In genomic region chr10:29630205-29631048, GRCh38 we compare ENCODE assay signal across 12 cellular contexts. TPM values are rescaled to one million over a fixed set of nuclear protein-coding genes. Genes with fewer than 3 reads are reported as not detected.
DNase-seq lines count a peak whose midpoint lies in the region; ATAC-seq, FAIRE-seq and TF ChIP-seq lines count a peak whose summit lies in the region.
"Had no signal": no experiment of that assay in that cellular context is flagged by ENCODE, and none has a peak within 500 bp of the region (broad histone marks: within the 10 kb centered on the region; RNA-seq: fewer than 3 reads in every experiment).

No MANE protein-coding gene starts in this region.

- dilution Hi-C loops in mammary epithelial cell (cut with HindIII; ENCODE audit: low sequenced_read_pairs) = no loop called here

- TF ChIP-seq EP300 in upper lobe of left lung (IDR thresholded peaks at IDR 0.05) = peak in 3 of 4 donors; percentile 15 to 86 (median 69)

- H3K36me3 ChIP-seq in cardiac muscle cell (peaks cover 10% of the 10 kb centered on the region), mammary epithelial cell (ENCODE audit: insufficient read depth, low read length) (peaks cover 2% of the 10 kb centered on the region), mucosa of descending colon (ENCODE audit: low read depth) (no peaks in the 10 kb centered on the region), upper lobe of left lung (no peaks in the 10 kb centered on the region), Karpas-422 (ENCODE audit: insufficient read depth, low read length) (no peaks in the 10 kb centered on the region)

- DNase-seq in cardiac muscle cell (ENCODE audit: low read depth in 1 of 2, low spot score in 1 of 2) = no peak
- no peak for DNase-seq in Right ventricle myocardium inferior (ENCODE audit: missing footprints)
- peak; percentile 93 for DNase-seq in mammary epithelial cell
- peak in 1 of 3 donors; percentile 45 for DNase-seq in mucosa of descending colon
- DNase-seq in upper lobe of left lung = peak in 1 of 2 donors; percentile 54
- no peak for DNase-seq in GM12892 (ENCODE audit: insufficient read length)
- DNase-seq in Karpas-422 = no peak
- DNase-seq: activated naive CD4-positive, alpha-beta T cell; head of caudate nucleus; mesenchymal stem cell; NCI-H510A treated with DMSO at 0.1 percent for 48 hours had no signal

- intact Hi-C loops in Right ventricle myocardium inferior (cut with DNase I) = loop anchor here (5.0 kb wide), 4 partner anchors 33 to 212 kb away; no protein-coding TSS in a partner anchor
- intact Hi-C loops in mammary epithelial cell (cut with micrococcal nuclease) = loop anchor here (10.0 kb wide), 1 partner anchor 104 kb away; no protein-coding TSS in a partner anchor
- intact Hi-C loops in mucosa of descending colon (cut with DNase I, micrococcal nuclease) = loop anchor here in 1 of 2 donors (10.0 kb wide), 1 partner anchor 104 kb away; no protein-coding TSS in a partner anchor

- ATAC-seq in Right ventricle myocardium inferior (no peak), mucosa of descending colon (peak; percentile 82), upper lobe of left lung (ENCODE audit: low FRiP score in 2 of 2) (peak; percentile 57 to 89), GM21367 (IDR thresholded peaks at IDR 0.05; ENCODE audit: unreplicated experiment) (no peak)

- H3K4me2 ChIP-seq in mammary epithelial cell (ENCODE audit: insufficient read depth, low read depth, low read length) (peak overlapping the region; percentile 43), Karpas-422 (ENCODE audit: low read depth, low read length, poor library complexity, severe bottlenecking) (no peak overlapping the region)

- no peaks in the 10 kb centered on the region for H3K9me2 ChIP-seq in Karpas-422 (replicated peaks; ENCODE audit: insufficient read depth, low read length)

- no peak for FAIRE-seq in GM12892 (lab: Jason Lieb, UNC)

- in situ Hi-C loops in mammary epithelial cell (cut with MboI; ENCODE audit: low sequenced_read_pairs in 2 of 2) = no loop called here

- H3K79me2 ChIP-seq in mammary epithelial cell (ENCODE audit: insufficient read depth, low read length) = peaks cover 75% of the 10 kb centered on the region
- H3K79me2 ChIP-seq in Karpas-422 (ENCODE audit: low read length) = no peaks in the 10 kb centered on the region

- H4K20me1 ChIP-seq in mammary epithelial cell (ENCODE audit: insufficient read depth, low read length) (no peaks in the 10 kb centered on the region), Karpas-422 (ENCODE audit: insufficient read depth, low read depth, low read length) (no peaks in the 10 kb centered on the region)

- H3K9ac ChIP-seq in mammary epithelial cell (ENCODE audit: insufficient read depth, low read length) (peak overlapping the region; percentile 44), Karpas-422 (ENCODE audit: low read length) (no peak overlapping the region)

- no peaks in the 10 kb centered on the region for H3K9me3 ChIP-seq in cardiac muscle cell (ENCODE audit: low read depth)
- H3K9me3 ChIP-seq in mammary epithelial cell (replicated peaks; ENCODE audit: insufficient read depth, low read length) = no peaks in the 10 kb centered on the region
- no peaks in the 10 kb centered on the region for H3K9me3 ChIP-seq in mucosa of descending colon
- H3K9me3 ChIP-seq in upper lobe of left lung = no peaks in the 10 kb centered on the region
- no peaks in the 10 kb centered on the region for H3K9me3 ChIP-seq in Karpas-422 (ENCODE audit: low read length)

- TF ChIP-seq POLR2A in upper lobe of left lung (IDR thresholded peaks at IDR 0.05) (peak in 1 of 4 donors; percentile 13), GM12892 (IDR thresholded peaks at IDR 0.05; ENCODE audit: low read depth, low read length) (no peak)

- H3K4me1 ChIP-seq in cardiac muscle cell (ENCODE audit: low read depth) = peaks cover 48% of the 10 kb centered on the region
- H3K4me1 ChIP-seq in mammary epithelial cell (ENCODE audit: insufficient read depth, low read length) = peaks cover 59% of the 10 kb centered on the region
- peaks cover 41% of the 10 kb centered on the region for H3K4me1 ChIP-seq in mucosa of descending colon (ENCODE audit: low read depth)
- peaks cover 29 to 59% (median 42%) of the 10 kb centered on the region in 4 donors for H3K4me1 ChIP-seq in upper lobe of left lung
- H3K4me1 ChIP-seq in Karpas-422 (ENCODE audit: low read length) = no peaks in the 10 kb centered on the region

- 43% methylated on average over 11 of the region's 11 CpGs for WGBS in mammary epithelial cell (ENCODE audit: low coverage, missing lambda C conversion rate)
- 37 to 58% methylated on average over 11 of the region's 11 CpGs for WGBS in upper lobe of left lung, 2 donors

- CTCF ChIA-PET in mammary epithelial cell (lab: Charles Lee; ENCODE audit: low non-redundant PET) = no interaction called here

- TF ChIP-seq CTCF in cardiac muscle cell (IDR thresholded peaks at IDR 0.05; ENCODE audit: low read depth, low read length) = no peak
- TF ChIP-seq CTCF in mammary epithelial cell (conservative IDR thresholded peaks at IDR 0.05 in 1 of 2, IDR thresholded peaks at IDR 0.05 in 1 of 2; ENCODE audit: extremely low read depth in 1 of 2, insufficient read depth in 1 of 2, low read depth in 1 of 2, low read length in 2 of 2) = no peak
- no peak for TF ChIP-seq CTCF in mucosa of descending colon (IDR thresholded peaks at IDR 0.05)
- TF ChIP-seq CTCF in upper lobe of left lung (IDR thresholded peaks at IDR 0.05) = no peak

- H3K27me3 ChIP-seq in cardiac muscle cell (no peaks in the 10 kb centered on the region), mammary epithelial cell (ENCODE audit: insufficient read depth, low read length) (no peaks in the 10 kb centered on the region), upper lobe of left lung (no peaks in the 10 kb centered on the region), Karpas-422 (ENCODE audit: low read length) (no peaks in the 10 kb centered on the region)

- no TSS peak for BruUV-seq in mammary epithelial cell (replicated peaks; lab: Mats Ljungman, UMichigan)

- H2AFZ ChIP-seq in mammary epithelial cell (ENCODE audit: low read depth, low read length) (no peak overlapping the region), Karpas-422 (ENCODE audit: low read length) (no peak overlapping the region)

- H3K27ac ChIP-seq in cardiac muscle cell (peak overlapping the region; percentile 55), mammary epithelial cell (ENCODE audit: insufficient read depth, low read depth, low read length) (peak overlapping the region; percentile 42), upper lobe of left lung (peak overlapping the region; percentile 85 to 87 (median 86)), Karpas-422 (ENCODE audit: low read length) (no peak overlapping the region)

- H3K4me3 ChIP-seq in cardiac muscle cell (peak overlapping the region; percentile 12), mammary epithelial cell (replicated peaks in 1 of 3; ENCODE audit: insufficient read depth in 1 of 3, low read depth in 2 of 3, low read length in 3 of 3) (no peak overlapping the region), mucosa of descending colon (no peak overlapping the region), upper lobe of left lung (no peak overlapping the region), Karpas-422 (ENCODE audit: low read length) (no peak overlapping the region)

RNA-seq across cellular contexts. Expression of gene SVIL, which starts 4.3 kb away (rescaled TPM):
- total RNA-seq in cardiac muscle cell (244 and 412 TPM in 2 replicates), Right ventricle myocardium inferior (327 TPM), mammary epithelial cell (100 to 1,000 TPM in 1 of 2 donors, 10 to 100 TPM in 1; 51.3 to 155 TPM), mucosa of descending colon (1,000 to 10,000 TPM in 1 of 3 donors, 10 to 100 TPM in 2; 67.6 to 1,278 (median 86.0) TPM), upper lobe of left lung (100 to 1,000 TPM in 4 of 6 donors, 10 to 100 TPM in 2; 65.5 to 137 (median 105) TPM)
- polyA plus RNA-seq in cardiac muscle cell (252 and 258 TPM in 2 replicates), mammary epithelial cell (23.6 TPM)
- 190 TPM for polyA minus RNA-seq in mammary epithelial cell
- 0.13 TPM for polyA plus RNA-seq in GM12892 (2012; ENCODE audit: missing spikeins)
- total RNA-seq in Karpas-422 (2014; rRNA removed; shearing (Covaris generic); ENCODE audit: low replicate concordance) = not detected in 2 replicates

Comparison
In these comparisons a context has a peak if more than half of its experiments do, and no peak if none do; other contexts are left out.
1. ATAC-seq: peak in mucosa of descending colon (single experiment) and upper lobe of left lung (2 of 2); none in Right ventricle myocardium inferior (single experiment) and GM21367 (single experiment).
2. RNA of gene SVIL, which starts 4.3 kb away (total RNA-seq): 244 to 412 TPM in cardiac muscle cell, 327 TPM in Right ventricle myocardium inferior (single experiment), 51.3 to 155 TPM in mammary epithelial cell, 65.5 to 137 TPM in upper lobe of left lung and 67.6 to 1,278 TPM in mucosa of descending colon; not detected in Karpas-422; every median in the first group is over 10 times any median in the second.